9 cellular contexts compared by ENCODE assay signal in the genomic region with DNA sequence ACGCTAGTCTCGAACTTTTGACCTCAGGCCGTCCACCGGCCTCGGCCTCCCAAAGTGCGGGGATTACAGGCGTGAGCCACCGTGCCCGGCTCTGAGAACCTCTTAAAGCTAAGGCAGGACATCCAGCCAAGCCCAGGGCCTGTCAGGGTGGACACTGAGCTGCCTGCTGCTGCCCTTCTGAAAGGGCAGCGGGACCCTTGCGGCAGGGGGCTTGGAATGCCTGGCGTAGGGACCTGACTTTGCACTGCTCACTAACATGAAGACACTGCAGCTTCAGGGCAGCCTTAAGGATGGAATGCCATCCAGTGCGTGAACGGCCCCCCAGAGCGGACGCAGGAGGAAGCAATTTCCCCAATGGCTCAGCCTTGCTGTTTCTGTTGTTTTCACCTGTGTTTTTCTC. TPM values are rescaled to one million over a fixed set of nuclear protein-coding genes. Genes with fewer than 3 reads are reported as not detected.
"Had no signal": no experiment of that assay in that cellular context is flagged by ENCODE, and none has a peak within 500 bp of the region (broad histone marks: within the 10 kb centered on the region; RNA-seq: fewer than 3 reads in every experiment).

No MANE protein-coding gene starts in this region.

- H3K9me3 ChIP-seq: HAP-1 had no signal

- ATAC-seq: HCT116, HepG2 had no signal

- H3K9ac ChIP-seq: GM23248 had no signal

- H3K4me1 ChIP-seq: HAP-1 had no signal

- H3K27ac ChIP-seq: GM23248, HL-60 had no signal

- FAIRE-seq: HepG2 had no signal

- H3K36me3 ChIP-seq: HAP-1 had no signal

- DNase-seq: GM23248, GOT3, HFFc6, KBM-7 had no signal

- H3K4me3 ChIP-seq: GM23248, HAP-1 had no signal

- H2AFZ ChIP-seq: GM23248 had no signal

RNA-seq across cellular contexts. Expression of a gene that starts 9.0 kb away (rescaled TPM):
- total RNA-seq: HepG2 had no signal
- polyA plus RNA-seq: IgD-negative memory B cell had no signal
